In the genomic region with DNA sequence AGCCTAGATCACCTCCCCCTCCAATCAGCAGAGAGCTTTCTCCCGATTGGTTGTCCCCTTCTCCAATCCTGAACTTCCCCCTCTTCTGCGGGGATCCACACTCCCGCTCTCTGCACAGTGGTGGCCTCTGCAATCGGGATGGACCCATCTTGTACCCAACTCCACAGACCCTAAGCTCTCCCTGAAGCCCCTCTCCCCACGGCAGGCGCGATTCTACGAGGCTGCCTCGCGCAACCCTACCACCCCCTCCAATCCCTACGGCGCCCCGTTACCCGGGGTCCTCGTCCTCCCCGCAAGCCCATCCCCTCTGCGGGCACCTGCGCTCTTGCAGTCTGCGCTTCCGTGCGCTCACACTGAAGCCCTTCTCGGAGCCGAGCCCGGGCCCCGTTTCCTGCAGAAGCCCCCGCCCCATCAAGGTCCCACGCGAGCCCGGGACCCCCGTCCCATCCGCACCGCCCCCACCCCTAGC, we compare ENCODE assay signal across 8 cellular contexts. TPM values are rescaled to one million over a fixed set of nuclear protein-coding genes. Genes with fewer than 3 reads are reported as not detected.
DNase-seq lines count a peak whose midpoint lies in the region; ATAC-seq and TF ChIP-seq lines count a peak whose summit lies in the region.

No MANE protein-coding gene starts in this region.

- peak; percentile 43 for ATAC-seq in GM21717 (IDR thresholded peaks at IDR 0.05; ENCODE audit: unreplicated experiment)
- ATAC-seq in stimulated activated naive CD8-positive, alpha-beta T cell treated with anti-CD3 and anti-CD28 coated beads, Interleukin-15, amount 100 ng/mL, for 72 hours = peak; percentile 75

- peaks cover 5% of the 10 kb centered on the region for H3K27me3 Mint-ChIP-seq in nephron progenitor cell (ENCODE audit: low read depth, poor library complexity)
- H3K27me3 Mint-ChIP-seq in stimulated activated naive CD8-positive, alpha-beta T cell treated with anti-CD3 and anti-CD28 coated beads, Interleukin-15, amount 100 ng/mL, for 72 hours = no peaks in the 10 kb centered on the region

- peaks cover 10% of the 10 kb centered on the region for H3K4me1 ChIP-seq in Karpas-422 (ENCODE audit: low read length)

- H3K36me3 Mint-ChIP-seq in nephron progenitor cell (ENCODE audit: low read depth) = peaks cover 6% of the 10 kb centered on the region

- peak overlapping the region; percentile 81 for H3K4me3 ChIP-seq in Karpas-422 (ENCODE audit: low read length)

- H3K9me2 ChIP-seq in Karpas-422 (replicated peaks; ENCODE audit: insufficient read depth, low read length) = no peaks in the 10 kb centered on the region

- peaks cover 18% of the 10 kb centered on the region for H3K79me2 ChIP-seq in Karpas-422 (ENCODE audit: low read length)

- H3K27ac ChIP-seq in Karpas-422 (ENCODE audit: low read length) = no peak overlapping the region; the same call in 1 of the 2 replicates

- peak overlapping the region; percentile 90 for H3K4me2 ChIP-seq in Karpas-422 (ENCODE audit: low read depth, low read length, poor library complexity, severe bottlenecking)

- H3K9me3 Mint-ChIP-seq in nephron progenitor cell = peaks cover 6% of the 10 kb centered on the region
- no peaks in the 10 kb centered on the region for H3K9me3 Mint-ChIP-seq in stimulated activated naive CD8-positive, alpha-beta T cell treated with anti-CD3 and anti-CD28 coated beads, Interleukin-15, amount 100 ng/mL, for 72 hours

- H3K9me3 ChIP-seq in Karpas-422 (ENCODE audit: low read length) = no peaks in the 10 kb centered on the region

- DNase-seq in DMS153 (lab: John Stamatoyannopoulos, UW) (peak; percentile 66), Karpas-422 (peak; percentile 86), RPMI8226 (peak; percentile 61), fibroblast of the conjunctiva (ENCODE audit: low read depth) (peak; percentile 86), nephron progenitor cell (peak; percentile 86)
- DNase-seq in activated T-helper 9 cell treated with anti-CD3 and anti-CD28 coated beads, Interleukin-2, amount 50 U/mL, for 16 hours (ENCODE audit: low read depth) = peak; percentile 54
- DNase-seq in stimulated activated naive CD8-positive, alpha-beta T cell treated with anti-CD3 and anti-CD28 coated beads, Interleukin-15, amount 100 ng/mL, for 72 hours = peak; percentile 76 to 87

- no peak for TF ChIP-seq CTCF in nephron progenitor cell (IDR thresholded peaks at IDR 0.05)

- peak overlapping the region; percentile 98 for H3K4me3 Mint-ChIP-seq in nephron progenitor cell
- H3K4me3 Mint-ChIP-seq in stimulated activated naive CD8-positive, alpha-beta T cell treated with anti-CD3 and anti-CD28 coated beads, Interleukin-15, amount 100 ng/mL, for 72 hours = peak overlapping the region; percentile 92 to 94

- peak overlapping the region; percentile 80 for H3K9ac ChIP-seq in Karpas-422 (ENCODE audit: low read length)

- peaks cover 24% of the 10 kb centered on the region for H3K4me1 Mint-ChIP-seq in nephron progenitor cell
- peaks cover 28% of the 10 kb centered on the region for H3K4me1 Mint-ChIP-seq in stimulated activated naive CD8-positive, alpha-beta T cell treated with anti-CD3 and anti-CD28 coated beads, Interleukin-15, amount 100 ng/mL, for 72 hours

- no peaks in the 10 kb centered on the region for H3K27me3 ChIP-seq in Karpas-422 (ENCODE audit: low read length)

- peak overlapping the region; percentile 92 for H3K27ac Mint-ChIP-seq in nephron progenitor cell
- peak overlapping the region; percentile 69 to 86 for H3K27ac Mint-ChIP-seq in stimulated activated naive CD8-positive, alpha-beta T cell treated with anti-CD3 and anti-CD28 coated beads, Interleukin-15, amount 100 ng/mL, for 72 hours

- H2AFZ ChIP-seq in Karpas-422 (ENCODE audit: low read length) = peak overlapping the region; percentile 18; the same call in 1 of the 2 replicates

- H4K20me1 ChIP-seq in Karpas-422 (ENCODE audit: insufficient read depth, low read depth, low read length) = no peaks in the 10 kb centered on the region

- H3K36me3 ChIP-seq in Karpas-422 (ENCODE audit: insufficient read depth, low read length) = no peaks in the 10 kb centered on the region

RNA-seq across cellular contexts. Expression of a gene that starts 0.5 kb away (rescaled TPM):
- 35.8 and 67.5 TPM in 2 replicates for total RNA-seq in Karpas-422 (2014; rRNA removed; shearing (Covaris generic); ENCODE audit: low replicate concordance)

RNA-seq across cellular contexts. Expression of a gene that starts 28.3 kb away (rescaled TPM):
- total RNA-seq in Karpas-422 (2014; rRNA removed; shearing (Covaris generic); ENCODE audit: low replicate concordance) = 4.8 and 5.7 TPM in 2 replicates
